Comparison of ENCODE assay signal across 14 cellular contexts in the genomic region with DNA sequence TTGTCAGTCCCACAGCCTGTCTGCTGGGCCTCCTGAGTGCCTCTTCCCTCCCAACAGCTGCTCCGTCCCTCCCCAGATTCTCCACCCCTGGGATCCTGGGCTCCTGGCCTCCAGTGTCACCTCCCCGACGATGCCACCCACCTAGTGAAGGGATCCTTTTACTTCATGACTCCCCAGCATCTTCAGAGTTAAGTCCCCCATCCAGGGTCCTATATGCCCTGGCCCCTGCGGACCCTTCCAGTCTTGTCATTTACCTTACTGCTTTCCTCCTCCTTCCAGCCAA. TPM values are rescaled to one million over a fixed set of nuclear protein-coding genes. Genes with fewer than 3 reads are reported as not detected.
A peak's percentile ranks its signal among the peaks of the same experiment; 100 is the strongest.
DNase-seq lines count a peak whose midpoint lies in the region; ATAC-seq and TF ChIP-seq lines count a peak whose summit lies in the region.
"Had no signal": no experiment of that assay in that cellular context is flagged by ENCODE, and none has a peak within 500 bp of the region (broad histone marks: within the 10 kb centered on the region; RNA-seq: fewer than 3 reads in every experiment).

No MANE protein-coding gene starts in this region.

- H3K79me2 ChIP-seq in mesendoderm (ENCODE audit: control insufficient read depth, insufficient read depth, low read length) = no peaks in the 10 kb centered on the region

- CTCF ChIA-PET in activated CD4-positive, alpha-beta T cell treated with anti-CD3 and anti-CD28 coated beads for 36 hours (lab: Charles Lee) = interaction anchor here (0.7 kb wide), 1 partner anchor 10 kb away, joined by 3 read pairs; no protein-coding TSS in a partner anchor

- no peak for TF ChIP-seq CTCF in brain (conservative IDR thresholded peaks at IDR 0.05)

- POLR2A ChIA-PET in activated CD4-positive, alpha-beta T cell treated with anti-CD3 and anti-CD28 coated beads for 36 hours (lab: Charles Lee) = interaction anchor here (0.6 kb wide), 1 partner anchor 207 kb away, joined by 5 read pairs; no protein-coding TSS in a partner anchor

- ATAC-seq in activated CD4-positive, alpha-beta T cell treated with anti-CD3 and anti-CD28 coated beads for 36 hours = no peak
- ATAC-seq in GM18861 (IDR thresholded peaks at IDR 0.05; ENCODE audit: unreplicated experiment) (no peak), GM21360 (IDR thresholded peaks at IDR 0.05; ENCODE audit: unreplicated experiment) (no peak)

- peaks cover 9% of the 10 kb centered on the region for H3K36me3 Mint-ChIP-seq in activated CD4-positive, alpha-beta T cell treated with anti-CD3 and anti-CD28 coated beads for 36 hours (ENCODE audit: low read depth)
- peaks cover 8% of the 10 kb centered on the region for H3K36me3 Mint-ChIP-seq in activated CD4-positive, alpha-beta T cell treated with anti-CD3 and anti-CD28 coated beads, Interleukin-2, amount 10 ng/mL, durations not matched to agents 24 days and 14 days (ENCODE audit: low read depth)
- peaks cover 5% of the 10 kb centered on the region for H3K36me3 Mint-ChIP-seq in brain
- H3K36me3 Mint-ChIP-seq: type B pancreatic cell had no signal

- H3K27me3 ChIP-seq in mesendoderm (ENCODE audit: insufficient read depth, low read length, poor library complexity) = no peaks in the 10 kb centered on the region
- no peaks in the 10 kb centered on the region for H3K27me3 ChIP-seq in stomach smooth muscle (ENCODE audit: control insufficient read depth in 1 of 2, insufficient read depth in 2 of 2, low read length in 2 of 2)

- no peak overlapping the region for H3K4me3 Mint-ChIP-seq in activated CD4-positive, alpha-beta T cell treated with anti-CD3 and anti-CD28 coated beads for 36 hours
- no peak overlapping the region for H3K4me3 Mint-ChIP-seq in activated CD4-positive, alpha-beta T cell treated with anti-CD3 and anti-CD28 coated beads, Interleukin-2, amount 10 ng/mL, durations not matched to agents 24 days and 14 days
- H3K4me3 Mint-ChIP-seq in brain = no peak overlapping the region
- H3K4me3 Mint-ChIP-seq: type B pancreatic cell had no signal

- H3K9me3 ChIP-seq in stomach smooth muscle (ENCODE audit: control insufficient read depth in 2 of 2, low read length in 2 of 2) = no peaks in the 10 kb centered on the region

- H3K79me1 ChIP-seq in mesendoderm (ENCODE audit: low read length) = no peaks in the 10 kb centered on the region

- no peaks in the 10 kb centered on the region for H3K4me1 ChIP-seq in mesendoderm (ENCODE audit: control insufficient read depth, low read depth, low read length)
- peaks cover 32% of the 10 kb centered on the region for H3K4me1 ChIP-seq in stomach smooth muscle (ENCODE audit: control insufficient read depth, insufficient read depth, low read length)

- H2BK15ac ChIP-seq in mesendoderm (replicated peaks; ENCODE audit: low read depth) = no peak overlapping the region

- H3K4me3 ChIP-seq in mesendoderm (ENCODE audit: low read length) (no peak overlapping the region), stomach smooth muscle (ENCODE audit: low read length in 2 of 2) (no peak overlapping the region)

- no peak overlapping the region for H3K27ac ChIP-seq in mesendoderm (ENCODE audit: low read depth, low read length)
- H3K27ac ChIP-seq in stomach smooth muscle (ENCODE audit: low read length) = peak overlapping the region; percentile 58

- no peak overlapping the region for H3K23ac ChIP-seq in mesendoderm (ENCODE audit: low read length)

- H3K9ac ChIP-seq in mesendoderm (ENCODE audit: low read length) (no peak overlapping the region), stomach smooth muscle (ENCODE audit: low read length in 2 of 2) (peak overlapping the region in 1 of 2 donors; percentile 29)

- H4K5ac ChIP-seq in mesendoderm (ENCODE audit: low read length) = no peak overlapping the region

- no peak overlapping the region for H3K18ac ChIP-seq in mesendoderm (ENCODE audit: low read length)

- H3K56ac ChIP-seq in mesendoderm (ENCODE audit: low read length) = peak overlapping the region; percentile 54

- H3K9me3 Mint-ChIP-seq in activated CD4-positive, alpha-beta T cell treated with anti-CD3 and anti-CD28 coated beads for 36 hours (ENCODE audit: low read depth) = no peaks in the 10 kb centered on the region
- no peaks in the 10 kb centered on the region for H3K9me3 Mint-ChIP-seq in activated CD4-positive, alpha-beta T cell treated with anti-CD3 and anti-CD28 coated beads, Interleukin-2, amount 10 ng/mL, durations not matched to agents 24 days and 14 days
- peaks cover 0 to 4% (median 0%) of the 10 kb centered on the region in 5 experiments for H3K9me3 Mint-ChIP-seq in brain
- H3K9me3 Mint-ChIP-seq: type B pancreatic cell had no signal

- H4K8ac ChIP-seq in mesendoderm (ENCODE audit: low read depth, low read length) = no peak overlapping the region

- DNase-seq in activated CD4-positive, alpha-beta T cell treated with anti-CD3 and anti-CD28 coated beads for 36 hours = no peak
- no peak for DNase-seq in activated CD4-positive, alpha-beta T cell treated with anti-CD3 and anti-CD28 coated beads, Interleukin-2, amount 10 ng/mL, durations not matched to agents 24 days and 14 days
- DNase-seq in mesendoderm (no peak), amniotic stem cell (lab: John Stamatoyannopoulos, UW) (no peak)
- DNase-seq: activated effector memory CD4-positive, alpha-beta T cell treated with Interleukin-2 at 50 U/mL for 16 hours; effector CD4-positive, alpha-beta T cell; NCI-H2029 had no signal

- peak overlapping the region; percentile 3 for H3K27ac Mint-ChIP-seq in activated CD4-positive, alpha-beta T cell treated with anti-CD3 and anti-CD28 coated beads for 36 hours
- no peak overlapping the region for H3K27ac Mint-ChIP-seq in activated CD4-positive, alpha-beta T cell treated with anti-CD3 and anti-CD28 coated beads, Interleukin-2, amount 10 ng/mL, durations not matched to agents 24 days and 14 days
- peak overlapping the region in 4 of 5 experiments; percentile 34 to 82 (median 69) for H3K27ac Mint-ChIP-seq in brain

- no peaks in the 10 kb centered on the region for H3K27me3 Mint-ChIP-seq in activated CD4-positive, alpha-beta T cell treated with anti-CD3 and anti-CD28 coated beads for 36 hours
- H3K27me3 Mint-ChIP-seq in activated CD4-positive, alpha-beta T cell treated with anti-CD3 and anti-CD28 coated beads, Interleukin-2, amount 10 ng/mL, durations not matched to agents 24 days and 14 days = no peaks in the 10 kb centered on the region
- H3K27me3 Mint-ChIP-seq in brain = peaks cover 12% of the 10 kb centered on the region
- H3K27me3 Mint-ChIP-seq: type B pancreatic cell had no signal

- no peak overlapping the region for H3K4ac ChIP-seq in mesendoderm (ENCODE audit: low read depth, low read length)

- no peak overlapping the region for H2AK5ac ChIP-seq in mesendoderm (ENCODE audit: low read length)

- no CpG with 5 or more reads among the region's 4 CpGs for WGBS in mesendoderm (ENCODE audit: extremely low coverage, insufficient coverage, low lambda C conversion rate)

- H3K36me3 ChIP-seq in mesendoderm (ENCODE audit: control insufficient read depth, insufficient read depth, low read length) (peaks cover under 1% of the 10 kb centered on the region), stomach smooth muscle (ENCODE audit: control insufficient read depth in 2 of 2, insufficient read depth in 2 of 2, low read length in 2 of 2) (peaks cover 3 to 5% of the 10 kb centered on the region in 2 donors)

- H3K4me2 ChIP-seq in mesendoderm (ENCODE audit: low read length) = no peak overlapping the region

- intact Hi-C loops in activated CD4-positive, alpha-beta T cell treated with anti-CD3 and anti-CD28 coated beads for 36 hours (cut with DNase I, micrococcal nuclease) = no loop called here
- intact Hi-C loops in activated CD4-positive, alpha-beta T cell treated with anti-CD3 and anti-CD28 coated beads, Interleukin-2, amount 10 ng/mL, durations not matched to agents 24 days and 14 days (cut with micrococcal nuclease) = no loop called here

- H2BK120ac ChIP-seq in mesendoderm (ENCODE audit: low read depth, low read length) = no peak overlapping the region

- no peak overlapping the region for H2BK5ac ChIP-seq in mesendoderm (ENCODE audit: low read length)

- H3K4me1 Mint-ChIP-seq in activated CD4-positive, alpha-beta T cell treated with anti-CD3 and anti-CD28 coated beads for 36 hours = peaks cover 22% of the 10 kb centered on the region
- peaks cover 40% of the 10 kb centered on the region for H3K4me1 Mint-ChIP-seq in activated CD4-positive, alpha-beta T cell treated with anti-CD3 and anti-CD28 coated beads, Interleukin-2, amount 10 ng/mL, durations not matched to agents 24 days and 14 days
- peaks cover 48% of the 10 kb centered on the region for H3K4me1 Mint-ChIP-seq in brain

RNA-seq across cellular contexts. Expression of a gene that starts 4.5 kb away (rescaled TPM):
- 1 to 10 TPM; 1.0 to 1.4 TPM for total RNA-seq in activated CD4-positive, alpha-beta T cell treated with anti-CD3 and anti-CD28 coated beads for 36 hours
- total RNA-seq in activated CD4-positive, alpha-beta T cell treated with anti-CD3 and anti-CD28 coated beads, Interleukin-2, amount 10 ng/mL, durations not matched to agents 24 days and 14 days = 0.84 and 0.90 TPM in 2 replicates
- 2.6 TPM for polyA plus RNA-seq in brain (ENCODE audit: insufficient read depth, low read depth, low replicate concordance)
- polyA plus RNA-seq in mesendoderm (2013, experiment 1 of 2) = 1.1 TPM
- polyA plus RNA-seq in mesendoderm (2013, experiment 2 of 2) = 1.5 TPM

RNA-seq across cellular contexts. Expression of a gene that starts 8.1 kb away (rescaled TPM):
- total RNA-seq in activated CD4-positive, alpha-beta T cell treated with anti-CD3 and anti-CD28 coated beads for 36 hours = 10 to 100 TPM; 10.0 to 14.7 TPM
- total RNA-seq in activated CD4-positive, alpha-beta T cell treated with anti-CD3 and anti-CD28 coated beads, Interleukin-2, amount 10 ng/mL, durations not matched to agents 24 days and 14 days = 19.3 and 20.8 TPM in 2 replicates
- 4.6 TPM for polyA plus RNA-seq in brain (ENCODE audit: insufficient read depth, low read depth, low replicate concordance)
- 2.3 TPM for polyA plus RNA-seq in mesendoderm (2013, experiment 1 of 2)
- 2.5 TPM for polyA plus RNA-seq in mesendoderm (2013, experiment 2 of 2)

RNA-seq across cellular contexts. Expression of a gene that starts 26.5 kb away (rescaled TPM):
- total RNA-seq in activated CD4-positive, alpha-beta T cell treated with anti-CD3 and anti-CD28 coated beads for 36 hours = 10 to 100 TPM in 1 of 2 experiments, 1 to 10 TPM in 1; 8.4 to 12.0 TPM
- 10.8 and 12.5 TPM in 2 replicates for total RNA-seq in activated CD4-positive, alpha-beta T cell treated with anti-CD3 and anti-CD28 coated beads, Interleukin-2, amount 10 ng/mL, durations not matched to agents 24 days and 14 days
- 10.5 TPM for polyA plus RNA-seq in brain (ENCODE audit: insufficient read depth, low read depth, low replicate concordance)
- polyA plus RNA-seq in mesendoderm (2013, experiment 1 of 2) = 8.4 TPM
- 8.1 TPM for polyA plus RNA-seq in mesendoderm (2013, experiment 2 of 2)

RNA-seq across cellular contexts. Expression of a gene that starts 27.7 kb away (rescaled TPM):
- under 1 TPM in 1 of 2 experiments, not detected in 1; 0.09 TPM for total RNA-seq in activated CD4-positive, alpha-beta T cell treated with anti-CD3 and anti-CD28 coated beads for 36 hours
- not detected in 2 replicates for total RNA-seq in activated CD4-positive, alpha-beta T cell treated with anti-CD3 and anti-CD28 coated beads, Interleukin-2, amount 10 ng/mL, durations not matched to agents 24 days and 14 days
- not detected for polyA plus RNA-seq in brain (ENCODE audit: insufficient read depth, low read depth, low replicate concordance)
- polyA plus RNA-seq in mesendoderm (2013, experiment 1 of 2) = 0.11 TPM
- polyA plus RNA-seq in mesendoderm (2013, experiment 2 of 2) = 0.14 TPM
- total RNA-seq: A172 had no signal
- polyA plus RNA-seq: neural cell had no signal

RNA-seq across cellular contexts. Expression of a gene that starts 47.9 kb away (rescaled TPM):
- 10 to 100 TPM; 34.1 to 35.6 TPM for total RNA-seq in activated CD4-positive, alpha-beta T cell treated with anti-CD3 and anti-CD28 coated beads for 36 hours
- total RNA-seq in activated CD4-positive, alpha-beta T cell treated with anti-CD3 and anti-CD28 coated beads, Interleukin-2, amount 10 ng/mL, durations not matched to agents 24 days and 14 days = 7.5 and 10.6 TPM in 2 replicates
- 24.4 TPM for polyA plus RNA-seq in brain (ENCODE audit: insufficient read depth, low read depth, low replicate concordance)
- 19.8 TPM for polyA plus RNA-seq in mesendoderm (2013, experiment 1 of 2)
- 20.7 TPM for polyA plus RNA-seq in mesendoderm (2013, experiment 2 of 2)
